In the genomic region with DNA sequence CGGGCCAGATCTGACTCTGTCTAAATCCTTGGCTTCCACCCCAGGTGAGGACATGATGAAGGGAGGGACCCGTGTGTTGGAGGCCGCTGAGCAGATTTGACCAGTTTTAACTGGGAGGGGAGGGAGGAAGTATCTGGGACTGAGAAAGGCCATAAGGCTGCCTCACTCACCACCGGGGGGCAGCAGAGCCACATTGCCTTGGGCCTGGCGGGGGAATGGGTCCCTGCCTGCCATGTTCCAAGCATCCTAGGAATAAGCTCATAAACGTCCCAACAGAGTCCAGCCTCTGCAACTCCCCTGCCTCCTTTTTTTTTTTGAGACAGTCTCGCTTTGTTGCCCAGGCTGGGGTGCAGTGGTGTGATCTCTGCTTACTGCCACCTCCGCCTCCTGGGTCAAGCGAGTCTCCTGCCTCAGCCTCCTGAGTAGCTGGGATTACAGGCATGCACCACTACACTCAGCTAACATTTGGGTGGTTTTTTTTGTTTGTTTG, we compare ENCODE assay signal across 8 cellular contexts. TPM values are rescaled to one million over a fixed set of nuclear protein-coding genes. Genes with fewer than 3 reads are reported as not detected.
DNase-seq lines count a peak whose midpoint lies in the region; ATAC-seq, FAIRE-seq and TF ChIP-seq lines count a peak whose summit lies in the region.

No MANE protein-coding gene starts in this region.

- CTCF ChIA-PET in A549 (lab: Yijun Ruan, JAX) = interaction anchor here (0.6 to 5.4 kb wide), 37 partner anchors 9 to 215 kb away, joined by 3 to 32 read pairs (median 4); a partner anchor contains a TSS
- CTCF ChIA-PET in activated B cell treated with CpG ODN at 0.5 μM for 24 hours (lab: Charles Lee) = interaction anchor here (0.7 to 3.3 kb wide), 13 partner anchors 9 to 168 kb away, joined by 3 to 18 read pairs (median 3); a partner anchor contains a TSS

- H3K27ac ChIP-seq in A549 = no peak overlapping the region
- H3K27ac ChIP-seq in breast epithelium = no peak overlapping the region

- peaks cover 39% of the 10 kb centered on the region for H3K36me3 Mint-ChIP-seq in activated B cell treated with CpG ODN at 0.5 μM for 24 hours (ENCODE audit: low read depth)

- no peaks in the 10 kb centered on the region for H3K36me3 ChIP-seq in breast epithelium

- DNase-seq in A549 (ENCODE audit: low read depth in 1 of 2, low spot score in 1 of 2) (peak; percentile 71 to 80), GM19238 (ENCODE audit: insufficient read length, low spot score) (peak; percentile 70), NCI-H2196 (lab: John Stamatoyannopoulos, UW; ENCODE audit: unreplicated experiment) (peak; percentile 90), activated B cell treated with CpG ODN at 0.5 μM for 24 hours (peak; percentile 69), breast epithelium (ENCODE audit: low spot score in 2 of 2) (peak; percentile 73 to 87), islet precursor cell (peak; percentile 94)
- peak; percentile 71 to 81 for DNase-seq in stimulated activated CD4-positive, alpha-beta T cell treated with anti-CD3 and anti-CD28 coated beads, Interleukin-1b, Interleukin-23, amount 100 ng/mL, for 4 hours (ENCODE audit: low read depth in 2 of 2)

- no peak overlapping the region for H3K4me3 Mint-ChIP-seq in activated B cell treated with CpG ODN at 0.5 μM for 24 hours

- no peaks in the 10 kb centered on the region for H3K9me3 Mint-ChIP-seq in activated B cell treated with CpG ODN at 0.5 μM for 24 hours

- peak; percentile 78 to 87 for TF ChIP-seq RAD21 in A549 (conservative IDR thresholded peaks at IDR 0.05 in 1 of 2, IDR thresholded peaks at IDR 0.05 in 1 of 2)

- no peaks in the 10 kb centered on the region for H3K9me3 ChIP-seq in A549
- no peaks in the 10 kb centered on the region for H3K9me3 ChIP-seq in breast epithelium

- TF ChIP-seq POLR2A in A549 (IDR thresholded peaks at IDR 0.05; ENCODE audit: low read length) (no peak), breast epithelium (IDR thresholded peaks at IDR 0.05) (no peak)

- POLR2A ChIA-PET in A549 (lab: Yijun Ruan, JAX) = interaction anchor here (0.5 to 1.0 kb wide), 3 partner anchors 39 to 64 kb away, joined by 3 to 6 read pairs (median 5); no protein-coding TSS in a partner anchor
- POLR2A ChIA-PET in activated B cell treated with CpG ODN at 0.5 μM for 24 hours (lab: Charles Lee) = interaction anchor here (0.6 to 2.1 kb wide), 8 partner anchors 9 to 458 kb away, joined by 3 to 9 read pairs (median 6); a partner anchor contains a TSS

- no peak for FAIRE-seq in A549 (lab: Jason Lieb, UNC)

- H3K4me3 ChIP-seq in A549 (no peak overlapping the region), breast epithelium (no peak overlapping the region)

- peaks cover 19% of the 10 kb centered on the region for H3K4me1 ChIP-seq in A549
- H3K4me1 ChIP-seq in breast epithelium = peaks cover 0 to 4% of the 10 kb centered on the region in 2 donors

- no peak overlapping the region for H3K27ac Mint-ChIP-seq in activated B cell treated with CpG ODN at 0.5 μM for 24 hours

- peaks cover 45% of the 10 kb centered on the region for H3K4me1 Mint-ChIP-seq in activated B cell treated with CpG ODN at 0.5 μM for 24 hours

- TF ChIP-seq CTCF in A549 (IDR thresholded peaks at IDR 0.05) = peak; percentile 71
- TF ChIP-seq CTCF in activated B cell treated with CpG ODN at 0.5 μM for 24 hours (IDR thresholded peaks at IDR 0.05) = peak; percentile 48
- TF ChIP-seq CTCF in breast epithelium (IDR thresholded peaks at IDR 0.05) = peak; percentile 57 to 82 (median 72)

- 37% methylated on average over 9 of the region's 9 CpGs for WGBS in A549 (ENCODE audit: missing lambda C conversion rate)

- no peak overlapping the region for H3K4me2 ChIP-seq in A549

- intact Hi-C loops in activated B cell treated with CpG ODN at 0.5 μM for 24 hours (cut with micrococcal nuclease) (loop anchor here (1.0 to 2.0 kb wide), 4 partner anchors 14 to 138 kb away; no protein-coding TSS in a partner anchor), breast epithelium (cut with DNase I; ENCODE audit: low total_unique reads) (loop anchor here (10.0 kb wide), 1 partner anchor 52 kb away; no protein-coding TSS in a partner anchor)

- TF ChIP-seq EP300 in A549 (IDR thresholded peaks at IDR 0.05) = no peak

- H3K27me3 ChIP-seq in breast epithelium = no peaks in the 10 kb centered on the region

- no peaks in the 10 kb centered on the region for H3K27me3 Mint-ChIP-seq in activated B cell treated with CpG ODN at 0.5 μM for 24 hours

- ATAC-seq in A549 (peak; percentile 74 to 86), activated B cell treated with CpG ODN at 0.5 μM for 24 hours (ENCODE audit: low read depth) (peak; percentile 23), GM18870 (IDR thresholded peaks at IDR 0.05; ENCODE audit: unreplicated experiment) (no peak)

TF ChIP-seq in A549, 52 proteins besides CTCF, POLR2A, EP300 and RAD21:
- TF ChIP-seq SMC3 (IDR thresholded peaks at IDR 0.05) = peak; percentile 70
- TF ChIP-seq FOSL2 (IDR thresholded peaks at IDR 0.05) = no peak
- TF ChIP-seq FOSL2 (CRISPR knock-in tag; IDR thresholded peaks at IDR 0.05) = no peak

RNA-seq across cellular contexts. Expression of a gene that starts 15.5 kb away (rescaled TPM):
- polyA plus RNA-seq in A549 (2011; rRNA removed) (1.3 and 1.9 TPM in 2 replicates), A549 (2017; fragmentation: RNase III; extraction: RNeasy Plus Mini Kit Qiagen cat#74134 plus additional on column Dnase treatment) (2.0 to 2.5 TPM (median 2.0 TPM) in 3 replicates)
- 1.7 and 2.2 TPM in 2 replicates for polyA plus RNA-seq in A549 (2012; cell fraction: cytosol; rRNA removed)
- 6.2 TPM in 2 replicates for polyA plus RNA-seq in A549 (2012; cell fraction: nucleus; rRNA removed)
- 3.4 and 3.5 TPM in 2 replicates for polyA minus RNA-seq in A549 (2011; rRNA and poly(A)+ RNA removed)
- total RNA-seq in activated B cell treated with CpG ODN at 0.5 μM for 24 hours (44.3 and 48.6 TPM in 2 replicates), breast epithelium (1 to 10 TPM; 5.6 to 8.5 (median 6.2) TPM)

RNA-seq across cellular contexts. Expression of a gene that starts 26.3 kb away (rescaled TPM):
- polyA plus RNA-seq in A549 (2011; rRNA removed) = not detected in 2 replicates
- not detected in 2 replicates for polyA plus RNA-seq in A549 (2012; cell fraction: cytosol; rRNA removed)
- not detected in 2 replicates for polyA plus RNA-seq in A549 (2012; cell fraction: nucleus; rRNA removed)
- polyA plus RNA-seq in A549 (2017; fragmentation: RNase III; extraction: RNeasy Plus Mini Kit Qiagen cat#74134 plus additional on column Dnase treatment) = not detected in 3 replicates
- polyA minus RNA-seq in A549 (2011; rRNA and poly(A)+ RNA removed) = not detected in 2 replicates
- total RNA-seq in activated B cell treated with CpG ODN at 0.5 μM for 24 hours = 19.9 and 20.9 TPM in 2 replicates
- total RNA-seq in breast epithelium = 1 to 10 TPM in 2 of 3 donors, under 1 TPM in 1; 0.98 to 2.1 (median 1.6) TPM

RNA-seq across cellular contexts. Expression of a gene that starts 39.9 kb away (rescaled TPM):
- polyA plus RNA-seq in A549 (2011; rRNA removed) (5.3 and 6.7 TPM in 2 replicates), A549 (2017; fragmentation: RNase III; extraction: RNeasy Plus Mini Kit Qiagen cat#74134 plus additional on column Dnase treatment) (8.3 to 12.4 TPM (median 9.3 TPM) in 3 replicates)
- 8.3 and 12.6 TPM in 2 replicates for polyA plus RNA-seq in A549 (2012; cell fraction: cytosol; rRNA removed)
- 13.9 and 20.4 TPM in 2 replicates for polyA plus RNA-seq in A549 (2012; cell fraction: nucleus; rRNA removed)
- 4.8 and 7.7 TPM in 2 replicates for polyA minus RNA-seq in A549 (2011; rRNA and poly(A)+ RNA removed)
- total RNA-seq in activated B cell treated with CpG ODN at 0.5 μM for 24 hours (12.0 and 12.7 TPM in 2 replicates), breast epithelium (10 to 100 TPM in 1 of 3 donors, 1 to 10 TPM in 2; 8.6 to 12.1 (median 8.8) TPM)
